In the genomic region with DNA sequence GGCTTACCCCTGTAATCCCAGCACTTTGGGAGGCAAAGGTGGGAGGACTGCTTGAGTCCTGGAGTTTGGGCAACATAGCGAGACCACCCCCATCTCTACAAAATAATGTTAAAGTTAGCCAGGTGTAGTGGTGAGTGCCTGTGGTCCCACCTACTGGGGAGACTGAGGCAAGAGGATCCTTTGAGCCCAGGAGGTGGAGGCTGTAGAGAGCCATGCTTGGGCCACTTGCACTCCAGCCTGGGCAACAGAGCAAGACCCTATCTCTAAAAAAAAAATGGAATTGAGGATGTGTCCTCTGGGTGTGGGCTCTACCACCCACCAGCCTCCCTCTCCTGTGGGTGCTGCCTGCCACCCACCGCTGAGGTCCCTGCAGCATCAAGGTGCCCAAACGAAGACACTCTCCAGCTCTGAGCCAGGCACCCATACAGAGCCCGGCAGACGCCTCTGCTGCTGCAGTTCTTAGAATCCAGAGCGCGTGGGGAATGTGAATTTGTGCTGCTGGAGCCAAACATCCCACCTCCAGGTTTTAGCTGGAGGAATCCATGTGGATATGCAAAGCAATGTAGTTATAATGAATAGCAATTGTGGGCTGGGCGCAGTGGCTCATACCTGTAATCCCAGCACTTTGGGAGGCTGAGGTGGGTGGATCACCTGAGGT, we compare ENCODE assay signal across 2 cellular contexts.
TF ChIP-seq lines count a peak whose summit lies in the region.

No MANE protein-coding gene starts in this region.

TF ChIP-seq in H1, 55 proteins besides CTCF, POLR2A, EP300 and RAD21:
- TF ChIP-seq JUND (IDR thresholded peaks at IDR 0.05; ENCODE audit: low read length) (no peak), CREB1 (IDR thresholded peaks at IDR 0.05) (no peak), SP2 (IDR thresholded peaks at IDR 0.05; ENCODE audit: low read length) (no peak), GTF2F1 (IDR thresholded peaks at IDR 0.05; ENCODE audit: borderline replicate concordance, low read depth, low read length) (no peak), EGR1 (IDR thresholded peaks at IDR 0.05; ENCODE audit: borderline replicate concordance, low read depth, low read length) (no peak), KDM5A (IDR thresholded peaks at IDR 0.05; ENCODE audit: low read length) (no peak), KDM4A (IDR thresholded peaks at IDR 0.05; ENCODE audit: low read depth, low read length, severe bottlenecking) (no peak), SUZ12 (IDR thresholded peaks at IDR 0.05; ENCODE audit: low read length) (no peak), SRF (IDR thresholded peaks at IDR 0.05; ENCODE audit: low read depth, low read length) (no peak), SP1 (IDR thresholded peaks at IDR 0.05; ENCODE audit: low read depth, low read length) (no peak), BCL11A (IDR thresholded peaks at IDR 0.05; ENCODE audit: low read depth in 2 of 2, low read length in 2 of 2) (no peak), POLR2AphosphoS5 (IDR thresholded peaks at IDR 0.05; ENCODE audit: low read depth, low read length) (no peak), BACH1 (IDR thresholded peaks at IDR 0.05; ENCODE audit: low read length) (no peak), JUN (IDR thresholded peaks at IDR 0.05; ENCODE audit: low read depth, low read length) (no peak)
- TF ChIP-seq, protein P1, sequence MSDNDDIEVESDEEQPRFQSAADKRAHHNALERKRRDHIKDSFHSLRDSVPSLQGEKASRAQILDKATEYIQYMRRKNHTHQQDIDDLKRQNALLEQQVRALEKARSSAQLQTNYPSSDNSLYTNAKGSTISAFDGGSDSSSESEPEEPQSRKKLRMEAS (IDR thresholded peaks at IDR 0.05), result no peak
- TF ChIP-seq, protein P2, sequence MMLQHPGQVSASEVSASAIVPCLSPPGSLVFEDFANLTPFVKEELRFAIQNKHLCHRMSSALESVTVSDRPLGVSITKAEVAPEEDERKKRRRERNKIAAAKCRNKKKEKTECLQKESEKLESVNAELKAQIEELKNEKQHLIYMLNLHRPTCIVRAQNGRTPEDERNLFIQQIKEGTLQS (IDR thresholded peaks at IDR 0.05; ENCODE audit: insufficient read depth, low read depth, low read length), result no peak
- TF ChIP-seq, protein P3, sequence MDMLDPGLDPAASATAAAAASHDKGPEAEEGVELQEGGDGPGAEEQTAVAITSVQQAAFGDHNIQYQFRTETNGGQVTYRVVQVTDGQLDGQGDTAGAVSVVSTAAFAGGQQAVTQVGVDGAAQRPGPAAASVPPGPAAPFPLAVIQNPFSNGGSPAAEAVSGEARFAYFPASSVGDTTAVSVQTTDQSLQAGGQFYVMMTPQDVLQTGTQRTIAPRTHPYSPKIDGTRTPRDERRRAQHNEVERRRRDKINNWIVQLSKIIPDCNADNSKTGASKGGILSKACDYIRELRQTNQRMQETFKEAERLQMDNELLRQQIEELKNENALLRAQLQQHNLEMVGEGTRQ (IDR thresholded peaks at IDR 0.05; ENCODE audit: low read length), result no peak
TF ChIP-seq in H1: peak in this region for 0.

TF ChIP-seq in neural cell, 6 proteins besides CTCF, POLR2A, EP300 and RAD21:
- TF ChIP-seq TAF1 (IDR thresholded peaks at IDR 0.05; ENCODE audit: low read depth) (no peak), MXI1 (conservative IDR thresholded peaks at IDR 0.05; ENCODE audit: poor library complexity, severe bottlenecking) (no peak), POLR2AphosphoS5 (IDR thresholded peaks at IDR 0.05) (no peak), EZH2 (IDR thresholded peaks at IDR 0.05; ENCODE audit: borderline replicate concordance, insufficient read depth, low read length, poor library complexity, severe bottlenecking) (no peak), SMC3 (conservative IDR thresholded peaks at IDR 0.05; ENCODE audit: poor library complexity) (no peak)
- TF ChIP-seq, protein P4, sequence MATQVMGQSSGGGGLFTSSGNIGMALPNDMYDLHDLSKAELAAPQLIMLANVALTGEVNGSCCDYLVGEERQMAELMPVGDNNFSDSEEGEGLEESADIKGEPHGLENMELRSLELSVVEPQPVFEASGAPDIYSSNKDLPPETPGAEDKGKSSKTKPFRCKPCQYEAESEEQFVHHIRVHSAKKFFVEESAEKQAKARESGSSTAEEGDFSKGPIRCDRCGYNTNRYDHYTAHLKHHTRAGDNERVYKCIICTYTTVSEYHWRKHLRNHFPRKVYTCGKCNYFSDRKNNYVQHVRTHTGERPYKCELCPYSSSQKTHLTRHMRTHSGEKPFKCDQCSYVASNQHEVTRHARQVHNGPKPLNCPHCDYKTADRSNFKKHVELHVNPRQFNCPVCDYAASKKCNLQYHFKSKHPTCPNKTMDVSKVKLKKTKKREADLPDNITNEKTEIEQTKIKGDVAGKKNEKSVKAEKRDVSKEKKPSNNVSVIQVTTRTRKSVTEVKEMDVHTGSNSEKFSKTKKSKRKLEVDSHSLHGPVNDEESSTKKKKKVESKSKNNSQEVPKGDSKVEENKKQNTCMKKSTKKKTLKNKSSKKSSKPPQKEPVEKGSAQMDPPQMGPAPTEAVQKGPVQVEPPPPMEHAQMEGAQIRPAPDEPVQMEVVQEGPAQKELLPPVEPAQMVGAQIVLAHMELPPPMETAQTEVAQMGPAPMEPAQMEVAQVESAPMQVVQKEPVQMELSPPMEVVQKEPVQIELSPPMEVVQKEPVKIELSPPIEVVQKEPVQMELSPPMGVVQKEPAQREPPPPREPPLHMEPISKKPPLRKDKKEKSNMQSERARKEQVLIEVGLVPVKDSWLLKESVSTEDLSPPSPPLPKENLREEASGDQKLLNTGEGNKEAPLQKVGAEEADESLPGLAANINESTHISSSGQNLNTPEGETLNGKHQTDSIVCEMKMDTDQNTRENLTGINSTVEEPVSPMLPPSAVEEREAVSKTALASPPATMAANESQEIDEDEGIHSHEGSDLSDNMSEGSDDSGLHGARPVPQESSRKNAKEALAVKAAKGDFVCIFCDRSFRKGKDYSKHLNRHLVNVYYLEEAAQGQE (IDR thresholded peaks at IDR 0.05; ENCODE audit: borderline replicate concordance), result no peak
